ENCODE assay signal across 31 cellular contexts in the genomic region with DNA sequence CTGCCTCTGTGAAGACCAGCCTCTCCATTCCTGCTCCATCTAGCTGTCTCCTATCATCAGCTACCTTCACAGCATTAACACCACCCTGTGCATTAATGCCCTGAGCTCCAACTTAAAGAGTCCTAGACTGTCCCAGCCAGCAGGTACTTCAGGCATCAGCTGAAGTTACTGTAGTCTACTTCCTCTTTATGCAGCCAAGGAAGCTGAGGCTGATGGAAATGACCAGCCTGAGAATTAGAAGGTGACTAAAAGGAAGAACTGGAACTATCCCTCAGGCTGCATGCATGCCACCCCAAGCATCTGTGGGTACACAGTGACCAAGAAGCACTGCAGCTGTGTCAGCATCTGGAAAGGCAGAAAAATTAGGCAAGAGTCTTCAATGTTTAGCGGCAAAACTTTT. TPM values are rescaled to one million over a fixed set of nuclear protein-coding genes. Genes with fewer than 3 reads are reported as not detected.
"Had no signal": no experiment of that assay in that cellular context is flagged by ENCODE, and none has a peak within 500 bp of the region (broad histone marks: within the 10 kb centered on the region; RNA-seq: fewer than 3 reads in every experiment).

No MANE protein-coding gene starts in this region.

- H3K9me3 ChIP-seq: right lobe of liver had no signal

- DNase-seq: activated CD4-positive, alpha-beta memory T cell treated with anti-CD3 and anti-CD28 coated beads, Interleukin-2, amount 10 ng/mL, durations not matched to agents 7 days and 5 days; activated CD4-positive, alpha-beta T cell treated with anti-CD3 and anti-CD28 coated beads, Interleukin-2, amount 10 ng/mL, durations not matched to agents 7 days and 5 days; activated CD4-positive, CD25-positive, alpha-beta regulatory T cell treated with anti-CD3 and anti-CD28 coated beads, Interleukin-2, amount 50 U/mL, for 72 hours; activated CD8-positive, alpha-beta memory T cell treated with anti-CD3 and anti-CD28 coated beads, Interleukin-2, amount 50 U/mL, for 48 hours; activated gamma-delta T cell treated with Interleukin-2 at 50 U/mL for 16 hours; activated naive CD4-positive, alpha-beta T cell treated with anti-CD3 and anti-CD28 coated beads, Interleukin-2, amount 50 U/mL, for 16 hours; activated T-cell treated with anti-CD3 and anti-CD28 coated beads, Interleukin-2, amount 50 U/mL, for 24 hours; amygdala; central memory CD4-positive, alpha-beta T cell; head of caudate nucleus; hippocampal formation; left cardiac atrium; mammary epithelial cell; right lobe of liver; stimulated activated CD4-positive, alpha-beta T cell treated with anti-CD3 and anti-CD28 coated beads, Interleukin-2, amount 100 ng/mL, for 48 hours had no signal

- H3K27ac ChIP-seq: gastroesophageal sphincter, right lobe of liver, thoracic aorta, vagina had no signal

- H3K4me3 ChIP-seq: gastroesophageal sphincter, right lobe of liver, thoracic aorta, vagina had no signal

- FAIRE-seq: endothelial cell of umbilical vein, keratinocyte had no signal

- H3K36me3 ChIP-seq: gastroesophageal sphincter, right lobe of liver, thoracic aorta, vagina had no signal

- H3K27me3 ChIP-seq: right lobe of liver, vagina had no signal

- H3K4me1 ChIP-seq: gastroesophageal sphincter, right lobe of liver, vagina had no signal

- ATAC-seq: activated T-helper 17 cell treated with anti-CD3 and anti-CD28 coated beads, Interleukin-2, amount 50 U/mL, for 72 hours; gastroesophageal sphincter; left cardiac atrium; right lobe of liver had no signal

RNA-seq across cellular contexts. Expression of a gene that starts 28.2 kb away (rescaled TPM):
- total RNA-seq: activated CD4-positive, alpha-beta memory T cell treated with anti-CD3 and anti-CD28 coated beads, Interleukin-2, amount 10 ng/mL, durations not matched to agents 7 days and 5 days; activated CD4-positive, alpha-beta T cell treated with anti-CD3 and anti-CD28 coated beads, Interleukin-2, amount 10 ng/mL, durations not matched to agents 7 days and 5 days; activated T-helper 17 cell treated with anti-CD3 and anti-CD28 coated beads, Interleukin-2, amount 50 U/mL, for 72 hours; endothelial cell of umbilical vein; fibroblast of lung; fibroblast of villous mesenchyme; gastroesophageal sphincter; left cardiac atrium; liver; mammary epithelial cell; mucosa of gallbladder; osteocyte; progenitor cell of endocrine pancreas; renal cortical epithelial cell; right lobe of liver; skeletal muscle tissue; subcutaneous adipose tissue; thoracic aorta; vagina had no signal
- polyA plus RNA-seq: endothelial cell of umbilical vein, esophagus, fibroblast of lung, keratinocyte, liver, mammary epithelial cell had no signal

RNA-seq across cellular contexts. Expression of a gene that starts 42.4 kb away (rescaled TPM):
- total RNA-seq: fibroblast of villous mesenchyme, mammary epithelial cell, renal cortical epithelial cell had no signal
- polyA plus RNA-seq: endothelial cell of umbilical vein, keratinocyte had no signal

RNA-seq across cellular contexts. Expression of a gene that starts 54.0 kb away (rescaled TPM):
- total RNA-seq: activated CD4-positive, alpha-beta T cell treated with anti-CD3 and anti-CD28 coated beads, Interleukin-2, amount 10 ng/mL, durations not matched to agents 7 days and 5 days; endothelial cell of umbilical vein; fibroblast of lung; fibroblast of villous mesenchyme; gastroesophageal sphincter; left cardiac atrium; liver; mammary epithelial cell; osteocyte; progenitor cell of endocrine pancreas; renal cortical epithelial cell; right lobe of liver; skeletal muscle tissue; thoracic aorta; vagina had no signal
- polyA plus RNA-seq: endothelial cell of umbilical vein, keratinocyte, liver, mammary epithelial cell had no signal

RNA-seq across cellular contexts. Expression of a gene that starts 56.7 kb away (rescaled TPM):
- total RNA-seq: activated CD4-positive, alpha-beta memory T cell treated with anti-CD3 and anti-CD28 coated beads, Interleukin-2, amount 10 ng/mL, durations not matched to agents 7 days and 5 days; activated CD4-positive, alpha-beta T cell treated with anti-CD3 and anti-CD28 coated beads, Interleukin-2, amount 10 ng/mL, durations not matched to agents 7 days and 5 days; activated T-helper 17 cell treated with anti-CD3 and anti-CD28 coated beads, Interleukin-2, amount 50 U/mL, for 72 hours; endothelial cell of umbilical vein; fibroblast of lung; fibroblast of villous mesenchyme; gastroesophageal sphincter; left cardiac atrium; liver; mammary epithelial cell; mucosa of gallbladder; osteocyte; progenitor cell of endocrine pancreas; renal cortical epithelial cell; right lobe of liver; skeletal muscle tissue; subcutaneous adipose tissue; thoracic aorta; vagina had no signal
- polyA plus RNA-seq: endothelial cell of umbilical vein, esophagus, fibroblast of lung, liver, mammary epithelial cell had no signal
